Comparison of ENCODE assay signal across 1 cellular context in the genomic region with DNA sequence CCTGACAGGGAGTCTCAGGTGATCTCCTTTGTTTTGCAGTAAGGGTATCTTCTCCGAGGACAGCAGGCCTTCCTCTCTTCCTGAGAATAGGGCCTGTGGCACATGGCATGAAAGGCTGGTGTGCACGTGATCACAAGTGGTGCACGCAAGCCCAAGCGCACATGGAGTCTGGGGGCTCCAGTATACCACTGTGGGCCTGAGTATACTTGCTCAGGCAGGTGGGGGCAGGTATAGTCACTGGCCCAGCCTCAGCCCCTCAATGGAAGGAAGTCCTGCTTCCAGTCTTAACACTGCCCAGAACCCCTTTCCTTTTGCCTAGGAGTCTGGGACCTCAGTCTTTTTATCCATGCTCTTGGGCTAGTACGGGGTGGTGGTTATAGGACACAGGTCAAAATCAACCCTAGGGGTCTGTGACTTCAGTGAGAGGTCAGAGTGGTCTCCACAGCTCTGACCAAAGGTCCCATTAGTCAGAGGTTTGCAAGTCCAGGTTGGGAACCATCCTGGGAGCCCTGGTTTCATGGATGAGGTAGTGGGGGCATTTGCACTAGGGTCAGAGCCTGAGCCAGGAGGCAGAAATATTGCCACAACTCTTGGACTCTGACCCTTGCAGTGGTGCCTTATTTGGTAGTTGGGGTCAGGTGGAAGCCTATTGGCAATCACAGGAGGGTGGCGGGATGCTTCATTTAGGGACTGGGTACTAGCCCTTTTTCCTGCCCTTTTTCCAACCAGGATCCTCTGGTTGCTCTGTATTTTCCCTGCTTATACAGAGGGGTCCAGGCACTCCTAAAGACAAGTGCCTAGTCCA.
TF ChIP-seq lines count a peak whose summit lies in the region.

No MANE protein-coding gene starts in this region.

TF ChIP-seq in GM12878, 131 proteins besides CTCF, POLR2A, EP300 and RAD21:
- TF ChIP-seq FOXK2 (IDR thresholded peaks at IDR 0.05) (no peak), BCLAF1 (IDR thresholded peaks at IDR 0.05) (no peak), ZNF207 (IDR thresholded peaks at IDR 0.05; ENCODE audit: borderline replicate concordance) (no peak), NR2C1 (IDR thresholded peaks at IDR 0.05) (no peak), SIX5 (IDR thresholded peaks at IDR 0.05; ENCODE audit: low read depth, low read length, severe bottlenecking) (no peak), JUNB (IDR thresholded peaks at IDR 0.05) (no peak), NFYA (IDR thresholded peaks at IDR 0.05; ENCODE audit: borderline replicate concordance, low read depth, low read length) (no peak), KLF5 (IDR thresholded peaks at IDR 0.05; ENCODE audit: partially characterized antibody) (no peak), POLR2AphosphoS5 (IDR thresholded peaks at IDR 0.05; ENCODE audit: low read length) (no peak), BCL11A (IDR thresholded peaks at IDR 0.05; ENCODE audit: low read depth, low read length) (no peak), TCF12 (IDR thresholded peaks at IDR 0.05; ENCODE audit: low read depth, low read length) (no peak), SMAD5 (IDR thresholded peaks at IDR 0.05; ENCODE audit: low read depth) (no peak)
- TF ChIP-seq, protein P1, sequence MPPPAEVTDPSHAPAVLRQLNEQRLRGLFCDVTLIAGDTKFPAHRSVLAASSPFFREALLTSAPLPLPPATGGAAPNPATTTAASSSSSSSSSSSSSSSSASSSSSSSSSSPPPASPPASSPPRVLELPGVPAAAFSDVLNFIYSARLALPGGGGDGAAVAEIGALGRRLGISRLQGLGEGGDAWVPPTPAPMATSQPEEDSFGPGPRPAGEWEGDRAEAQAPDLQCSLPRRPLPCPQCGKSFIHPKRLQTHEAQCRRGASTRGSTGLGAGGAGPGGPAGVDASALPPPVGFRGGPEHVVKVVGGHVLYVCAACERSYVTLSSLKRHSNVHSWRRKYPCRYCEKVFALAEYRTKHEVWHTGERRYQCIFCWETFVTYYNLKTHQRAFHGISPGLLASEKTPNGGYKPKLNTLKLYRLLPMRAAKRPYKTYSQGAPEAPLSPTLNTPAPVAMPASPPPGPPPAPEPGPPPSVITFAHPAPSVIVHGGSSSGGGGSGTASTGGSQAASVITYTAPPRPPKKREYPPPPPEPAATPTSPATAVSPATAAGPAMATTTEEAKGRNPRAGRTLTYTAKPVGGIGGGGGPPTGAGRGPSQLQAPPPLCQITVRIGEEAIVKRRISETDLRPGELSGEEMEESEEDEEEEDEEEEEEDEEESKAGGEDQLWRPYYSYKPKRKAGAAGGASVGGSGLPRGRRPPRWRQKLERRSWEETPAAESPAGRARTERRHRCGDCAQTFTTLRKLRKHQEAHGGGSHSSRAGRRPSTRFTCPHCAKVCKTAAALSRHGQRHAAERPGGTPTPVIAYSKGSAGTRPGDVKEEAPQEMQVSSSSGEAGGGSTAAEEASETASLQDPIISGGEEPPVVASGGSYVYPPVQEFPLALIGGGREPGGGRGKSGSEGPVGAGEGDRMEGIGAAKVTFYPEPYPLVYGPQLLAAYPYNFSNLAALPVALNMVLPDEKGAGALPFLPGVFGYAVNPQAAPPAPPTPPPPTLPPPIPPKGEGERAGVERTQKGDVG (CRISPR knock-in tag; IDR thresholded peaks at IDR 0.05) = no peak
- TF ChIP-seq, protein P2, sequence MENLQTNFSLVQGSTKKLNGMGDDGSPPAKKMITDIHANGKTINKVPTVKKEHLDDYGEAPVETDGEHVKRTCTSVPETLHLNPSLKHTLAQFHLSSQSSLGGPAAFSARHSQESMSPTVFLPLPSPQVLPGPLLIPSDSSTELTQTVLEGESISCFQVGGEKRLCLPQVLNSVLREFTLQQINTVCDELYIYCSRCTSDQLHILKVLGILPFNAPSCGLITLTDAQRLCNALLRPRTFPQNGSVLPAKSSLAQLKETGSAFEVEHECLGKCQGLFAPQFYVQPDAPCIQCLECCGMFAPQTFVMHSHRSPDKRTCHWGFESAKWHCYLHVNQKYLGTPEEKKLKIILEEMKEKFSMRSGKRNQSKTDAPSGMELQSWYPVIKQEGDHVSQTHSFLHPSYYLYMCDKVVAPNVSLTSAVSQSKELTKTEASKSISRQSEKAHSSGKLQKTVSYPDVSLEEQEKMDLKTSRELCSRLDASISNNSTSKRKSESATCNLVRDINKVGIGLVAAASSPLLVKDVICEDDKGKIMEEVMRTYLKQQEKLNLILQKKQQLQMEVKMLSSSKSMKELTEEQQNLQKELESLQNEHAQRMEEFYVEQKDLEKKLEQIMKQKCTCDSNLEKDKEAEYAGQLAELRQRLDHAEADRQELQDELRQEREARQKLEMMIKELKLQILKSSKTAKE (IDR thresholded peaks at IDR 0.05; ENCODE audit: low read depth, poor library complexity, severe bottlenecking) = no peak
